Comparison of ENCODE assay signal across 11 cellular contexts in the genomic region with DNA sequence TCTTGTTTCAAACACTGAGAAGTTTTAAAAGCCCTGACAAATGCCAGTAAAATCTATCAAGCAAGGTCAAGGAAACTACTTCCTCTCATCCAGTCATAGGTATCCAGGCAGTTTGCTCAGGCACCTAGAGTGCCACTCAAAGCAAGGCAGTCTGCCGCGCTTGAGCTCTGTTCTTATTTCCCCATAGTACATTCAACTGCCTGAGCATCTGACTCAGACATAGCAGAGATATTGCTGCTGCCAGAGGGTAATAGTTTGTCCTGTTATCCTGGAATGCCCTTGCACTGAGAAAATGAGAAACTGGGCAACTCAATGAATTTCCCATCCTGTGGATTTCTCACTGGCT. TPM values are rescaled to one million over a fixed set of nuclear protein-coding genes. Genes with fewer than 3 reads are reported as not detected.
DNase-seq lines count a peak whose midpoint lies in the region; ATAC-seq and TF ChIP-seq lines count a peak whose summit lies in the region.
"Had no signal": no experiment of that assay in that cellular context is flagged by ENCODE, and none has a peak within 500 bp of the region (broad histone marks: within the 10 kb centered on the region; RNA-seq: fewer than 3 reads in every experiment).

No MANE protein-coding gene starts in this region.

- DNase-seq in AG10803 (ENCODE audit: low read depth) (peak; percentile 8), left colon (no peak), NOMO-1 treated with DMSO at 0.1 percent for 48 hours (lab: John Stamatoyannopoulos, UW; ENCODE audit: unreplicated experiment) (no peak), ureter (ENCODE audit: low spot score) (no peak)
- DNase-seq in activated naive CD8-positive, alpha-beta T cell treated with anti-CD3 and anti-CD28 coated beads for 36 hours, result peak; percentile 20
- DNase-seq: COR-L47 had no signal

- POLR2A ChIA-PET in HEK293 (lab: Yijun Ruan, JAX), result no interaction called here

- H3K4me1 Mint-ChIP-seq in activated naive CD8-positive, alpha-beta T cell treated with anti-CD3 and anti-CD28 coated beads for 36 hours, result peaks cover 66% of the 10 kb centered on the region

- peaks cover 32% of the 10 kb centered on the region for H3K36me3 Mint-ChIP-seq in activated naive CD8-positive, alpha-beta T cell treated with anti-CD3 and anti-CD28 coated beads for 36 hours
- H3K36me3 Mint-ChIP-seq: brain had no signal

- peak overlapping the region; percentile 96 for H3K27ac Mint-ChIP-seq in activated naive CD8-positive, alpha-beta T cell treated with anti-CD3 and anti-CD28 coated beads for 36 hours

- H3K4me1 ChIP-seq in HEK293 (ENCODE audit: control insufficient read depth, insufficient read depth, low read length), result no peaks in the 10 kb centered on the region
- H3K4me1 ChIP-seq: SJSA1 had no signal

- no peaks in the 10 kb centered on the region for H3K36me3 ChIP-seq in HEK293 (ENCODE audit: control insufficient read depth in 2 of 2, insufficient read depth in 1 of 2, low read length in 2 of 2)
- H3K36me3 ChIP-seq: SJSA1 had no signal

- H3K4me3 Mint-ChIP-seq in activated naive CD8-positive, alpha-beta T cell treated with anti-CD3 and anti-CD28 coated beads for 36 hours, result peak overlapping the region; percentile 71

- H3K27me3 Mint-ChIP-seq in activated naive CD8-positive, alpha-beta T cell treated with anti-CD3 and anti-CD28 coated beads for 36 hours, result no peaks in the 10 kb centered on the region

- no peak overlapping the region for H3K4me3 ChIP-seq in AG10803 (ENCODE audit: low read length)
- no peak overlapping the region for H3K4me3 ChIP-seq in HEK293 (ENCODE audit: low read depth, low read length)
- H3K4me3 ChIP-seq: SJSA1 had no signal

- TF ChIP-seq CTCF in AG10803 (conservative IDR thresholded peaks at IDR 0.05; ENCODE audit: low read length), result no peak
- TF ChIP-seq CTCF in HEK293 (tag by site-specific recombination; IDR thresholded peaks at IDR 0.05), result no peak

- intact Hi-C loops in left colon (cut with DNase I, micrococcal nuclease), result no loop called here

- CTCF ChIA-PET in HEK293 (lab: Yijun Ruan, JAX), result no interaction called here

- H3K9me3 ChIP-seq in HEK293 (ENCODE audit: control insufficient read depth, insufficient read depth, low read depth, low read length), result no peaks in the 10 kb centered on the region
- H3K9me3 ChIP-seq: SJSA1 had no signal

- H3K9me3 Mint-ChIP-seq in activated naive CD8-positive, alpha-beta T cell treated with anti-CD3 and anti-CD28 coated beads for 36 hours, result peaks cover 12% of the 10 kb centered on the region
- H3K9me3 Mint-ChIP-seq: brain had no signal

- no peak overlapping the region for H3K27ac ChIP-seq in HEK293 (ENCODE audit: extremely low read depth, low read depth, low read length)
- H3K27ac ChIP-seq: SJSA1 had no signal

- peak; percentile 35 for ATAC-seq in left colon
- no peak for ATAC-seq in GM18502 (IDR thresholded peaks at IDR 0.05; ENCODE audit: poor library complexity, unreplicated experiment)
- no peak for ATAC-seq in HG03039 (IDR thresholded peaks at IDR 0.05; ENCODE audit: unreplicated experiment)

TF ChIP-seq in HEK293, 187 proteins besides CTCF, POLR2A, EP300 and RAD21:
- TF ChIP-seq ZFP69B (tag by site-specific recombination; IDR thresholded peaks at IDR 0.05) (no peak), ZBTB17 (tag by site-specific recombination; IDR thresholded peaks at IDR 0.05) (0 out of 2 replicates have a peak, but pooled peaks have one; percentile 17), ZNF335 (tag by site-specific recombination; conservative IDR thresholded peaks at IDR 0.05) (peak; percentile 85)
TF ChIP-seq in HEK293: peak in this region for 2.

RNA-seq across cellular contexts. Expression of a gene that starts 16.2 kb away (rescaled TPM):
- 10 to 100 TPM; 23.8 to 24.7 TPM for total RNA-seq in activated naive CD8-positive, alpha-beta T cell treated with anti-CD3 and anti-CD28 coated beads for 36 hours
- 10 to 100 TPM; 64.7 to 70.5 TPM for total RNA-seq in left colon
- 12.5 TPM for total RNA-seq in ureter

Comparison
In these comparisons a context has a peak if more than half of its experiments do, and no peak if none do; other contexts are left out.
1. DNase-seq: peak in AG10803 (single experiment) and activated naive CD8-positive, alpha-beta T cell treated with anti-CD3 and anti-CD28 coated beads for 36 hours (single experiment); none in left colon (0 of 2), NOMO-1 treated with DMSO at 0.1 percent for 48 hours (single experiment) and ureter (single experiment).